ENCODE assay signal across 16 cellular contexts in genomic region chr12:77855548-77855947, GRCh38. TPM values are rescaled to one million over a fixed set of nuclear protein-coding genes. Genes with fewer than 3 reads are reported as not detected.
A peak's percentile ranks its signal among the peaks of the same experiment; 100 is the strongest.
DNase-seq lines count a peak whose midpoint lies in the region; ATAC-seq, FAIRE-seq and TF ChIP-seq lines count a peak whose summit lies in the region.
"Had no signal": no experiment of that assay in that cellular context is flagged by ENCODE, and none has a peak within 500 bp of the region (broad histone marks: within the 10 kb centered on the region; RNA-seq: fewer than 3 reads in every experiment).

No MANE protein-coding gene starts in this region.

- no peaks in the 10 kb centered on the region for H3F3A ChIP-seq in OCI-LY1 (ENCODE audit: insufficient read depth, low read length)

- CTCF ChIA-PET in HEK293T (lab: Yijun Ruan, JAX) = interaction anchor here (1.1 kb wide), 1 partner anchor 13 kb away, joined by 3 read pairs; no protein-coding TSS in a partner anchor

- no peak overlapping the region for H3K9ac ChIP-seq in OCI-LY1 (ENCODE audit: low read length)
- H3K9ac ChIP-seq: BLaER1 treated with 17β-estradiol and CSF1 and Interleukin-3, amounts not matched to agents 10 nM and 100 nM had no signal

- POLR2A ChIA-PET in HEK293T (lab: Yijun Ruan, JAX) = no interaction called here

- no peaks in the 10 kb centered on the region for H4K20me1 ChIP-seq in OCI-LY1 (ENCODE audit: insufficient read depth, low read length)
- no peaks in the 10 kb centered on the region for H4K20me1 ChIP-seq in osteoblast (ENCODE audit: insufficient read depth, low read length)
- H4K20me1 ChIP-seq: BLaER1 treated with 17β-estradiol and CSF1 and Interleukin-3, amounts not matched to agents 10 nM and 100 nM had no signal

- TF ChIP-seq POLR2A in GM12891 (IDR thresholded peaks at IDR 0.05; ENCODE audit: low read depth, low read length) = no peak

- H2AFZ ChIP-seq in OCI-LY1 (ENCODE audit: low read length) (peak overlapping the region; percentile 62), osteoblast (ENCODE audit: low read length) (peak overlapping the region; percentile 61)

- TF ChIP-seq CTCF in OCI-LY1 (IDR thresholded peaks at IDR 0.05; ENCODE audit: low read length) (no peak), epithelial cell of esophagus (IDR thresholded peaks at IDR 0.05; ENCODE audit: insufficient read depth, low read depth, low read length, missing control alignments) (no peak), osteoblast (IDR thresholded peaks at IDR 0.05; ENCODE audit: extremely low read depth, low read depth, low read length) (no peak), upper lobe of right lung (IDR thresholded peaks at IDR 0.05) (no peak)

- no peaks in the 10 kb centered on the region for H3K9me3 ChIP-seq in OCI-LY1 (ENCODE audit: low read length)
- no peaks in the 10 kb centered on the region for H3K9me3 ChIP-seq in osteoblast (ENCODE audit: low read depth, low read length)
- H3K9me3 ChIP-seq in upper lobe of right lung = no peaks in the 10 kb centered on the region
- H3K9me3 ChIP-seq: BLaER1 treated with 17β-estradiol and CSF1 and Interleukin-3, amounts not matched to agents 10 nM and 100 nM; SJCRH30; uterus had no signal

- no peak for ATAC-seq in upper lobe of right lung
- ATAC-seq: activated T-cell treated with anti-CD3 and anti-CD28 coated beads, Interleukin-2, amount 50 U/mL, for 72 hours; stimulated activated naive CD8-positive, alpha-beta T cell treated with anti-CD3 and anti-CD28 coated beads, Interleukin-15, Interleukin-2, amounts not matched to agents 100 U/mL and 50 U/mL, for 24 hours had no signal

- no peak for FAIRE-seq in GM12891 (lab: Jason Lieb, UNC)
- FAIRE-seq: H54 had no signal

- peak overlapping the region; percentile 4; the same call in 1 of the 2 replicates for H3K4me2 ChIP-seq in OCI-LY1 (ENCODE audit: low read length)
- H3K4me2 ChIP-seq in osteoblast (ENCODE audit: insufficient read depth, low read length) = peak overlapping the region; percentile 54
- H3K4me2 ChIP-seq: BLaER1 treated with 17β-estradiol and CSF1 and Interleukin-3, amounts not matched to agents 10 nM and 100 nM had no signal

- H3K27ac ChIP-seq in OCI-LY1 (ENCODE audit: low read depth, low read length, poor library complexity, severe bottlenecking) = peak overlapping the region; percentile 43
- H3K27ac ChIP-seq in osteoblast (ENCODE audit: low read depth, low read length) = no peak overlapping the region
- H3K27ac ChIP-seq in upper lobe of right lung = no peak overlapping the region
- H3K27ac ChIP-seq: BLaER1 treated with 17β-estradiol and CSF1 and Interleukin-3, amounts not matched to agents 10 nM and 100 nM; SJCRH30; uterus had no signal

- intact Hi-C loops in upper lobe of right lung (cut with DNase I) = no loop called here

- H3K79me2 ChIP-seq in OCI-LY1 (ENCODE audit: insufficient read depth, low read length) (no peaks in the 10 kb centered on the region), osteoblast (ENCODE audit: insufficient read depth, low read length) (no peaks in the 10 kb centered on the region)

- no peaks in the 10 kb centered on the region for H3K9me2 ChIP-seq in OCI-LY1 (ENCODE audit: low read depth, low read length)

- H3K4me3 ChIP-seq in OCI-LY1 (ENCODE audit: low read depth, low read length, poor library complexity, severe bottlenecking) = no peak overlapping the region
- H3K4me3 ChIP-seq in epithelial cell of esophagus (ENCODE audit: low read length) = no peak overlapping the region
- H3K4me3 ChIP-seq in osteoblast (ENCODE audit: insufficient read depth, low read length) = no peak overlapping the region
- no peak overlapping the region for H3K4me3 ChIP-seq in upper lobe of right lung
- H3K4me3 ChIP-seq: BLaER1 treated with 17β-estradiol and CSF1 and Interleukin-3, amounts not matched to agents 10 nM and 100 nM; SJCRH30; uterus had no signal

- DNase-seq in HEK293T (ENCODE audit: extremely low spot score) (peak; percentile 11), epithelial cell of esophagus (ENCODE audit: low read depth) (peak; percentile 32), osteoblast (ENCODE audit: insufficient read length, low spot score, missing footprints) (peak; percentile 45), NCI-H2227 treated with DMSO at 0.1 percent for 48 hours (lab: John Stamatoyannopoulos, UW) (no peak), GM12891 (ENCODE audit: insufficient read length, low spot score) (no peak), upper lobe of right lung (no peak)
- DNase-seq: activated CD4-positive, alpha-beta T cell treated with anti-CD3 and anti-CD28 coated beads, Interleukin-2, amount 50 U/mL, for 4 hours; activated T-cell treated with anti-CD3 and anti-CD28 coated beads, Interleukin-2, amount 50 U/mL, for 72 hours; kidney glomerular epithelial cell; NCI-H1417 treated with DMSO at 0.1 percent for 48 hours; SJCRH30; stimulated activated naive CD8-positive, alpha-beta T cell treated with anti-CD3 and anti-CD28 coated beads, Interleukin-15, Interleukin-2, amounts not matched to agents 100 U/mL and 50 U/mL, for 24 hours; uterus had no signal

- no peaks in the 10 kb centered on the region for H3K27me3 ChIP-seq in OCI-LY1 (ENCODE audit: insufficient read depth, low read length)
- no peaks in the 10 kb centered on the region for H3K27me3 ChIP-seq in osteoblast (ENCODE audit: insufficient read depth, low read length)
- H3K27me3 ChIP-seq in upper lobe of right lung = no peaks in the 10 kb centered on the region
- H3K27me3 ChIP-seq: BLaER1 treated with 17β-estradiol and CSF1 and Interleukin-3, amounts not matched to agents 10 nM and 100 nM; SJCRH30; uterus had no signal

- H3K36me3 ChIP-seq in OCI-LY1 (ENCODE audit: insufficient read depth, low read length) (no peaks in the 10 kb centered on the region), osteoblast (ENCODE audit: insufficient read depth, low read length) (no peaks in the 10 kb centered on the region), upper lobe of right lung (no peaks in the 10 kb centered on the region)
- H3K36me3 ChIP-seq: BLaER1 treated with 17β-estradiol and CSF1 and Interleukin-3, amounts not matched to agents 10 nM and 100 nM; SJCRH30; uterus had no signal

- peaks cover 44% of the 10 kb centered on the region for H3K4me1 ChIP-seq in OCI-LY1 (ENCODE audit: insufficient read depth, low read length, severe bottlenecking)
- H3K4me1 ChIP-seq in osteoblast (ENCODE audit: insufficient read depth, low read length) = no peaks in the 10 kb centered on the region
- no peaks in the 10 kb centered on the region for H3K4me1 ChIP-seq in upper lobe of right lung
- H3K4me1 ChIP-seq: BLaER1 treated with 17β-estradiol and CSF1 and Interleukin-3, amounts not matched to agents 10 nM and 100 nM; SJCRH30; uterus had no signal

TF ChIP-seq in HEK293T, 16 proteins besides CTCF, POLR2A, EP300 and RAD21:
- TF ChIP-seq TARDBP (IDR thresholded peaks at IDR 0.05) (no peak), PKNOX1 (IDR thresholded peaks at IDR 0.05) (peak; percentile 5; the same call in 1 of the 2 replicates)
TF ChIP-seq in HEK293T: peak in this region for 1.

TF ChIP-seq in GM12891, 5 proteins besides CTCF, POLR2A, EP300 and RAD21:
- TF ChIP-seq TAF1 (IDR thresholded peaks at IDR 0.05; ENCODE audit: low read depth, low read length) = no peak
- TF ChIP-seq SPI1 (IDR thresholded peaks at IDR 0.05; ENCODE audit: low read depth, low read length) = no peak
- no peak for TF ChIP-seq POU2F2 (IDR thresholded peaks at IDR 0.05; ENCODE audit: low read depth, low read length)
- TF ChIP-seq PAX5 (IDR thresholded peaks at IDR 0.05; ENCODE audit: insufficient read depth, low read length, severe bottlenecking) = no peak
- no peak for TF ChIP-seq POLR2AphosphoS5 (IDR thresholded peaks at IDR 0.05; ENCODE audit: low read depth, low read length)
TF ChIP-seq in GM12891: peak in this region for 0.

RNA-seq across cellular contexts. Expression of gene NAV3, which starts 24.9 kb away (rescaled TPM):
- total RNA-seq in osteoblast (84.7 and 107 TPM in 2 replicates), upper lobe of right lung (17.8 TPM)
- polyA plus RNA-seq in GM12891 (2012; ENCODE audit: low read depth, missing spikeins) = 0.04 TPM
- total RNA-seq: activated T-cell treated with anti-CD3 and anti-CD28 coated beads, Interleukin-2, amount 50 U/mL, for 72 hours had no signal

Comparison
In these comparisons a context has a peak if more than half of its experiments do, and no peak if none do; other contexts are left out.
1. DNase-seq: peak in HEK293T (single experiment), epithelial cell of esophagus (single experiment) and osteoblast (single experiment); none in NCI-H2227 treated with DMSO at 0.1 percent for 48 hours (single experiment), GM12891 (single experiment) and upper lobe of right lung (single experiment).